In the genomic region with DNA sequence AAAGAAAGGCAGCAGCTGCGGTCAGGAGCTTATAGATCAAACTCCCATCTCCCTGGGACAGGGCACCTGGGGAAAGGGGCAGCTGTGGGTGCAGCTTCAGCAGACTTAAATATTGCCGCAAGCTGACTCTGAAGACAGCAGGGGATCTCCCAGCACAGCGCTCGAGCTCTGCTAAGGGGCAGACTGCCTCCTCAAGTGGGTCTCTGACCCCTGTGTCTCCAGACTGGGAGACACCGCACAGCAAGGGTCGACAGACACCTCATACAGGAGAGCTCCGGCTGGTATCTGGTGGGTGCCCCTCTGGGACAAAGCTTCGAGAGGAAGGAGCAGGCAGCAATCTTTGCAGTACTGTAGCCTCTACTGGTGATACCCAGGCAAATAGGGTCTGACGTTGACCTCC, we compare ENCODE assay signal across 5 cellular contexts. TPM values are rescaled to one million over a fixed set of nuclear protein-coding genes. Genes with fewer than 3 reads are reported as not detected.
"Had no signal": no experiment of that assay in that cellular context is flagged by ENCODE, and none has a peak within 500 bp of the region (broad histone marks: within the 10 kb centered on the region; RNA-seq: fewer than 3 reads in every experiment).

No MANE protein-coding gene starts in this region.

RNA-seq across cellular contexts. Expression of a gene that starts 15.5 kb away (rescaled TPM):
- total RNA-seq: GM23248, GM23338, H4, H9, HFFc6 had no signal
- polyA plus RNA-seq: GM23248 had no signal
